In the genomic region with DNA sequence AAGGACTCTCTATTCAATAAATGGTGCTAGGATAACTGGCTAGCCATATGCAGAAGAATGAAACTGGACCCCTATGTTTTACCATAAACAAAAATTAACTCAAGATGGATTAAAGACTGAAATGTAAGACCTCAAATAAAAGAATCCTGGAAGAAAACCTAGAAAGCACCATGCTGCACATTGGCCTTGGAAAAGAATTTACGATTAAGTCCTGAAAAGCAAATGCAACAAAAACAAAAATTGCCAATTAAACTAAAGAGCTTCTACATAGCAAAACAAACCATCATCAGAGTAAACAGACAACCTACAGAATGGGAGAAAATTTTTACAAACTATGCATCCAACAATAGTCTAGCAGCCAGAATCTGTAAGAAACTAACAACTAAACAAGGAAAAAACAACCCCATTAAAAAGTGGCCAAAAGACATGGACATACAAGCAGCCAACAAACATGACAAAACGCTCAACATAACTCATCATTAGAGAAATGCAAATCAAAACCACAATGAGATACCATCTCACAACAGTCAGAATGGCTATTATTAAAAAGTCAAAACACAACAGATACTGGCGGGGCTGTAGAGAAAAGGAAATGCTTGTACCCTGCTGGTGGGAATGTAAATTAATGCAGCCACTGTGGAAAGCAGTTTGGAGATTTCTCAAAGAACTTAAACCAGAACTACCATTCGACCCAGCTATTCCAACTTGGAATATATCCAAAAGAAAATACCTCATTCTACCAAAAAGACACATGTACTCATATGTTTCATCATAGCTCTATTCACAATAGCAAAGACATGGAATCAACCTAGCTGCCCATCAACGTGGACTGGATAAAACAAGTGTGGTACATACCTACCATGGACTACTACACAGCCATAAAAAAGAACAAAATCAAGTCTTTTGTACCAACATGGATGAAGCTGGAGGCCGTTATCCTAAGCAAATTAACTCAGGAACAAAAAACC, we compare ENCODE assay signal across 1 cellular context.
TF ChIP-seq lines count a peak whose summit lies in the region.

No MANE protein-coding gene starts in this region.

TF ChIP-seq in SK-N-SH treated with all-trans-retinoic acid at 6 μM for 48 hours, 23 proteins besides CTCF, POLR2A, EP300 and RAD21:
- TF ChIP-seq GLIS3 (CRISPR knock-in tag; IDR thresholded peaks at IDR 0.05) (no peak), ZFP30 (CRISPR knock-in tag; IDR thresholded peaks at IDR 0.05) (no peak), ZFP3 (CRISPR knock-in tag; IDR thresholded peaks at IDR 0.05) (no peak), ZNF8 (CRISPR knock-in tag; IDR thresholded peaks at IDR 0.05) (no peak), ISL1 (CRISPR knock-in tag; IDR thresholded peaks at IDR 0.05) (no peak), ZC3H10 (CRISPR knock-in tag; IDR thresholded peaks at IDR 0.05) (no peak), TOX (CRISPR knock-in tag; IDR thresholded peaks at IDR 0.05; ENCODE audit: borderline replicate concordance) (no peak)
- TF ChIP-seq, protein P1, sequence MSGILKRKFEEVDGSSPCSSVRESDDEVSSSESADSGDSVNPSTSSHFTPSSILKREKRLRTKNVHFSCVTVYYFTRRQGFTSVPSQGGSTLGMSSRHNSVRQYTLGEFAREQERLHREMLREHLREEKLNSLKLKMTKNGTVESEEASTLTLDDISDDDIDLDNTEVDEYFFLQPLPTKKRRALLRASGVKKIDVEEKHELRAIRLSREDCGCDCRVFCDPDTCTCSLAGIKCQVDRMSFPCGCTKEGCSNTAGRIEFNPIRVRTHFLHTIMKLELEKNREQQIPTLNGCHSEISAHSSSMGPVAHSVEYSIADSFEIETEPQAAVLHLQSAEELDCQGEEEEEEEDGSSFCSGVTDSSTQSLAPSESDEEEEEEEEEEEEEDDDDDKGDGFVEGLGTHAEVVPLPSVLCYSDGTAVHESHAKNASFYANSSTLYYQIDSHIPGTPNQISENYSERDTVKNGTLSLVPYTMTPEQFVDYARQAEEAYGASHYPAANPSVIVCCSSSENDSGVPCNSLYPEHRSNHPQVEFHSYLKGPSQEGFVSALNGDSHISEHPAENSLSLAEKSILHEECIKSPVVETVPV (CRISPR knock-in tag; IDR thresholded peaks at IDR 0.05): no peak
- TF ChIP-seq, protein P2, sequence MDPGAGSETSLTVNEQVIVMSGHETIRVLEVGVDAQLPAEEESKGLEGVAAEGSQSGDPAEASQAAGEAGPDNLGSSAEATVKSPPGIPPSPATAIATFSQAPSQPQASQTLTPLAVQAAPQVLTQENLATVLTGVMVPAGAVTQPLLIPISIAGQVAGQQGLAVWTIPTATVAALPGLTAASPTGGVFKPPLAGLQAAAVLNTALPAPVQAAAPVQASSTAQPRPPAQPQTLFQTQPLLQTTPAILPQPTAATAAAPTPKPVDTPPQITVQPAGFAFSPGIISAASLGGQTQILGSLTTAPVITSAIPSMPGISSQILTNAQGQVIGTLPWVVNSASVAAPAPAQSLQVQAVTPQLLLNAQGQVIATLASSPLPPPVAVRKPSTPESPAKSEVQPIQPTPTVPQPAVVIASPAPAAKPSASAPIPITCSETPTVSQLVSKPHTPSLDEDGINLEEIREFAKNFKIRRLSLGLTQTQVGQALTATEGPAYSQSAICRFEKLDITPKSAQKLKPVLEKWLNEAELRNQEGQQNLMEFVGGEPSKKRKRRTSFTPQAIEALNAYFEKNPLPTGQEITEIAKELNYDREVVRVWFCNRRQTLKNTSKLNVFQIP (CRISPR knock-in tag; IDR thresholded peaks at IDR 0.05; ENCODE audit: borderline replicate concordance, low read depth): no peak
- TF ChIP-seq, protein P3, sequence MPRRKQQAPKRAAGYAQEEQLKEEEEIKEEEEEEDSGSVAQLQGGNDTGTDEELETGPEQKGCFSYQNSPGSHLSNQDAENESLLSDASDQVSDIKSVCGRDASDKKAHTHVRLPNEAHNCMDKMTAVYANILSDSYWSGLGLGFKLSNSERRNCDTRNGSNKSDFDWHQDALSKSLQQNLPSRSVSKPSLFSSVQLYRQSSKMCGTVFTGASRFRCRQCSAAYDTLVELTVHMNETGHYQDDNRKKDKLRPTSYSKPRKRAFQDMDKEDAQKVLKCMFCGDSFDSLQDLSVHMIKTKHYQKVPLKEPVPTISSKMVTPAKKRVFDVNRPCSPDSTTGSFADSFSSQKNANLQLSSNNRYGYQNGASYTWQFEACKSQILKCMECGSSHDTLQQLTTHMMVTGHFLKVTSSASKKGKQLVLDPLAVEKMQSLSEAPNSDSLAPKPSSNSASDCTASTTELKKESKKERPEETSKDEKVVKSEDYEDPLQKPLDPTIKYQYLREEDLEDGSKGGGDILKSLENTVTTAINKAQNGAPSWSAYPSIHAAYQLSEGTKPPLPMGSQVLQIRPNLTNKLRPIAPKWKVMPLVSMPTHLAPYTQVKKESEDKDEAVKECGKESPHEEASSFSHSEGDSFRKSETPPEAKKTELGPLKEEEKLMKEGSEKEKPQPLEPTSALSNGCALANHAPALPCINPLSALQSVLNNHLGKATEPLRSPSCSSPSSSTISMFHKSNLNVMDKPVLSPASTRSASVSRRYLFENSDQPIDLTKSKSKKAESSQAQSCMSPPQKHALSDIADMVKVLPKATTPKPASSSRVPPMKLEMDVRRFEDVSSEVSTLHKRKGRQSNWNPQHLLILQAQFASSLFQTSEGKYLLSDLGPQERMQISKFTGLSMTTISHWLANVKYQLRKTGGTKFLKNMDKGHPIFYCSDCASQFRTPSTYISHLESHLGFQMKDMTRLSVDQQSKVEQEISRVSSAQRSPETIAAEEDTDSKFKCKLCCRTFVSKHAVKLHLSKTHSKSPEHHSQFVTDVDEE (CRISPR knock-in tag; IDR thresholded peaks at IDR 0.05): no peak
- TF ChIP-seq, protein P4, sequence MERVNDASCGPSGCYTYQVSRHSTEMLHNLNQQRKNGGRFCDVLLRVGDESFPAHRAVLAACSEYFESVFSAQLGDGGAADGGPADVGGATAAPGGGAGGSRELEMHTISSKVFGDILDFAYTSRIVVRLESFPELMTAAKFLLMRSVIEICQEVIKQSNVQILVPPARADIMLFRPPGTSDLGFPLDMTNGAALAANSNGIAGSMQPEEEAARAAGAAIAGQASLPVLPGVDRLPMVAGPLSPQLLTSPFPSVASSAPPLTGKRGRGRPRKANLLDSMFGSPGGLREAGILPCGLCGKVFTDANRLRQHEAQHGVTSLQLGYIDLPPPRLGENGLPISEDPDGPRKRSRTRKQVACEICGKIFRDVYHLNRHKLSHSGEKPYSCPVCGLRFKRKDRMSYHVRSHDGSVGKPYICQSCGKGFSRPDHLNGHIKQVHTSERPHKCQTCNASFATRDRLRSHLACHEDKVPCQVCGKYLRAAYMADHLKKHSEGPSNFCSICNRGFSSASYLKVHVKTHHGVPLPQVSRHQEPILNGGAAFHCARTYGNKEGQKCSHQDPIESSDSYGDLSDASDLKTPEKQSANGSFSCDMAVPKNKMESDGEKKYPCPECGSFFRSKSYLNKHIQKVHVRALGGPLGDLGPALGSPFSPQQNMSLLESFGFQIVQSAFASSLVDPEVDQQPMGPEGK (CRISPR knock-in tag; IDR thresholded peaks at IDR 0.05; ENCODE audit: borderline replicate concordance): no peak
TF ChIP-seq in SK-N-SH treated with all-trans-retinoic acid at 6 μM for 48 hours: peak in this region for 0.
